In the genomic region with DNA sequence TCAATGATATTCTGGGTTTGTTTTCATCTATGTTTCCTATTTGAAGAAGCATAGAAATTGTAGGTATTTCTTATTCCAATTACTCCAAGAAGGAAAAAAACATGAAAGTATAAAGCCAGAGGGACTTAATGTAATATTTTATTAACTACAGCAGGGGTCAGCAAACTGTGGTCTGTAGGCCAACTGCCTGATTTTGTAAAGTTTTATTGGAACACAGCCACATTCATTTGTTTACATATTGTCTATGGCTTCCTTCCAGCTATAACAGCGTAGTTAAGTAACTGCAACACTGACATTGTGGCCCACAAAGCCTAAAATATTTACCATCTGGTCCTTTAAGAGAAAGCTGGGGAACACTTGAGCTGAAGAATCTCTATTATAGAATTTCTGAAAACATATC, we compare ENCODE assay signal across 1 cellular context.
TF ChIP-seq lines count a peak whose summit lies in the region.

No MANE protein-coding gene starts in this region.

TF ChIP-seq in GM12878, 131 proteins besides CTCF, POLR2A, EP300 and RAD21 (continued from another document):
- TF ChIP-seq RELB (IDR thresholded peaks at IDR 0.05; ENCODE audit: low read depth), result no peak
- TF ChIP-seq FOXK2 (IDR thresholded peaks at IDR 0.05), result no peak
- TF ChIP-seq YY1 (IDR thresholded peaks at IDR 0.05; ENCODE audit: low read depth, low read length), result no peak
- TF ChIP-seq SIX5 (IDR thresholded peaks at IDR 0.05; ENCODE audit: low read depth, low read length, severe bottlenecking), result no peak
- TF ChIP-seq, protein P1, sequence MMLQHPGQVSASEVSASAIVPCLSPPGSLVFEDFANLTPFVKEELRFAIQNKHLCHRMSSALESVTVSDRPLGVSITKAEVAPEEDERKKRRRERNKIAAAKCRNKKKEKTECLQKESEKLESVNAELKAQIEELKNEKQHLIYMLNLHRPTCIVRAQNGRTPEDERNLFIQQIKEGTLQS (IDR thresholded peaks at IDR 0.05; ENCODE audit: borderline replicate concordance, extremely low read depth, low read depth, low read length), result no peak
- TF ChIP-seq MYC (IDR thresholded peaks at IDR 0.05; ENCODE audit: insufficient read depth, insufficient read length, insufficient replicate concordance, low read length, severe bottlenecking), result no peak
- TF ChIP-seq ZBTB40 (IDR thresholded peaks at IDR 0.05; ENCODE audit: borderline replicate concordance), result 0 out of 2 replicates have a peak, but pooled peaks have one; percentile 27
- no peak for TF ChIP-seq BCLAF1 (IDR thresholded peaks at IDR 0.05)
